Comparison of ENCODE assay signal across 22 cellular contexts in the genomic region with DNA sequence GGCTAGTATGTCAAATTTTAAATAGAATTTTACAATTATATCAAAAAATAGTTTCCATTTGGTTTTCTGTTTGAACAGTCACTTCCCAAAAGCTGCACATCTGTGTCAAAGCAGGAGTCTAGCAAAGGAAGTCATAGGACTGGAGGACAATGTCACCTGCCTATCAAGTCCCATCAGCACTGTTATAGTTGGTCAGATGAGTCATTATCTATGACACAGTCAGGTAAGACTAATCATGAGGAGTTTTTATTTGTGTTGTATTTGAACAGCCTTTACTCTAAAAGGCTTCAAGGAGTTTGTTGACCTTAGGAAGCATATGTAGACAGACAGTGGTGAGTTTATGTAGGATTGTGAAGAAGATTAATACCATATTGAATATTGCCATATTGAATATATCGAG.
DNase-seq lines count a peak whose midpoint lies in the region; ATAC-seq and TF ChIP-seq lines count a peak whose summit lies in the region.
"Had no signal": no experiment of that assay in that cellular context is flagged by ENCODE, and none has a peak within 500 bp of the region (broad histone marks: within the 10 kb centered on the region; RNA-seq: fewer than 3 reads in every experiment).

No MANE protein-coding gene starts in this region.

- no peak for TF ChIP-seq CTCF in Panc1 (IDR thresholded peaks at IDR 0.05)

- no peak overlapping the region for H3K4me3 Mint-ChIP-seq in stimulated activated naive CD8-positive, alpha-beta T cell treated with anti-CD3 and anti-CD28 coated beads, Interleukin-15, amount 100 ng/mL, for 72 hours
- H3K4me3 Mint-ChIP-seq in activated T-helper 2 cell treated with anti-CD3 and anti-CD28 coated beads, Interferon-gamma antibody, Interleukin-2, Interleukin-4, amounts not matched to agents 10 μg/mL and 5 μg/mL and 100 μg/mL, durations not matched to agents 14 hours and 24 hours and 36 hours (ENCODE audit: low read depth), result no peak overlapping the region
- H3K4me3 Mint-ChIP-seq: activated CD4-positive, alpha-beta memory T cell treated with anti-CD3 and anti-CD28 coated beads, Interleukin-2, amount 10 ng/mL, durations not matched to agents 7 days and 5 days; H9; naive thymus-derived CD4-positive, alpha-beta T cell; stimulated activated naive CD8-positive, alpha-beta T cell treated with anti-CD3 and anti-CD28 coated beads, Interleukin-15, Interleukin-2, amounts not matched to agents 100 ng/mL and 50 ng/mL, for 24 hours had no signal

- H3K27ac Mint-ChIP-seq in stimulated activated naive CD8-positive, alpha-beta T cell treated with anti-CD3 and anti-CD28 coated beads, Interleukin-15, amount 100 ng/mL, for 72 hours, result no peak overlapping the region
- no peak overlapping the region for H3K27ac Mint-ChIP-seq in activated T-helper 2 cell treated with anti-CD3 and anti-CD28 coated beads, Interferon-gamma antibody, Interleukin-2, Interleukin-4, amounts not matched to agents 10 μg/mL and 5 μg/mL and 100 μg/mL, durations not matched to agents 14 hours and 24 hours and 36 hours
- H3K27ac Mint-ChIP-seq: activated CD4-positive, alpha-beta memory T cell treated with anti-CD3 and anti-CD28 coated beads, Interleukin-2, amount 10 ng/mL, durations not matched to agents 7 days and 5 days; H9; naive thymus-derived CD4-positive, alpha-beta T cell; stimulated activated naive CD8-positive, alpha-beta T cell treated with anti-CD3 and anti-CD28 coated beads, Interleukin-15, Interleukin-2, amounts not matched to agents 100 ng/mL and 50 ng/mL, for 24 hours had no signal

- BruUV-seq in Panc1 (replicated peaks; lab: Mats Ljungman, UMichigan), result no TSS peak

- in situ Hi-C loops in Panc1 (cut with HindIII; ENCODE audit: low pct_unique_long_range_greater_than_20kb, low sequenced_read_pairs), result no loop called here

- DNase-seq in stimulated activated naive CD8-positive, alpha-beta T cell treated with anti-CD3 and anti-CD28 coated beads, Interleukin-15, amount 100 ng/mL, for 72 hours, result no peak
- no peak for DNase-seq in stimulated activated naive CD8-positive, alpha-beta T cell treated with anti-CD3 and anti-CD28 coated beads, Interleukin-15, Interleukin-2, amounts not matched to agents 100 U/mL and 50 U/mL, for 24 hours
- DNase-seq in Panc1 (ENCODE audit: low read depth, low spot score) (peak; percentile 53), epithelial cell of prostate (ENCODE audit: low read depth, low spot score) (peak; percentile 44), NCI-H187 treated with DMSO at 0.1 percent for 48 hours (lab: John Stamatoyannopoulos, UW) (no peak)
- DNase-seq in activated T-helper 2 cell treated with anti-CD3 and anti-CD28 coated beads, Interferon-gamma antibody, Interleukin-2, Interleukin-4, amounts not matched to agents 10 μg/mL and 5 μg/mL and 100 μg/mL, durations not matched to agents 14 hours and 24 hours and 36 hours (ENCODE audit: low spot score), result no peak
- DNase-seq in activated CD4-positive, alpha-beta T cell treated with anti-CD3 and anti-CD28 coated beads, Interleukin-2, amount 50 U/mL, for 1 hour, result no peak
- DNase-seq: activated CD4-positive, alpha-beta memory T cell treated with anti-CD3 and anti-CD28 coated beads, Interleukin-2, amount 10 ng/mL, durations not matched to agents 7 days and 5 days; adrenal gland; cortex of kidney; H9; heart left ventricle; Karpas-422; naive thymus-derived CD4-positive, alpha-beta T cell; NCI-H1092; NCI-H2029 treated with DMSO at 0.1 percent for 48 hours; NCI-H446 treated with DMSO at 0.1 percent for 48 hours; stimulated activated CD4-positive, alpha-beta T cell treated with anti-CD3 and anti-CD28 coated beads, Interleukin-4, amount 100 ng/mL, for 24 hours; T-helper 9 cell; tibial artery had no signal

- H3K4me3 ChIP-seq in Panc1 (ENCODE audit: low read depth in 2 of 2, low read length in 2 of 2), result no peak overlapping the region
- H3K4me3 ChIP-seq: adrenal gland, heart left ventricle, right atrium auricular region, tibial artery had no signal

- H3K27me3 Mint-ChIP-seq in stimulated activated naive CD8-positive, alpha-beta T cell treated with anti-CD3 and anti-CD28 coated beads, Interleukin-15, amount 100 ng/mL, for 72 hours, result no peaks in the 10 kb centered on the region
- no peaks in the 10 kb centered on the region for H3K27me3 Mint-ChIP-seq in activated T-helper 2 cell treated with anti-CD3 and anti-CD28 coated beads, Interferon-gamma antibody, Interleukin-2, Interleukin-4, amounts not matched to agents 10 μg/mL and 5 μg/mL and 100 μg/mL, durations not matched to agents 14 hours and 24 hours and 36 hours (ENCODE audit: low read depth)
- H3K27me3 Mint-ChIP-seq: activated CD4-positive, alpha-beta memory T cell treated with anti-CD3 and anti-CD28 coated beads, Interleukin-2, amount 10 ng/mL, durations not matched to agents 7 days and 5 days; naive thymus-derived CD4-positive, alpha-beta T cell; stimulated activated naive CD8-positive, alpha-beta T cell treated with anti-CD3 and anti-CD28 coated beads, Interleukin-15, Interleukin-2, amounts not matched to agents 100 ng/mL and 50 ng/mL, for 24 hours had no signal

- H3K4me1 ChIP-seq in Panc1 (ENCODE audit: control insufficient read depth, insufficient read depth, low read length), result no peaks in the 10 kb centered on the region
- H3K4me1 ChIP-seq: adrenal gland, heart left ventricle, right atrium auricular region, tibial artery had no signal

- CTCF ChIA-PET in Panc1 (lab: Charles Lee), result no interaction called here

- H3K9me3 Mint-ChIP-seq in stimulated activated naive CD8-positive, alpha-beta T cell treated with anti-CD3 and anti-CD28 coated beads, Interleukin-15, amount 100 ng/mL, for 72 hours, result no peaks in the 10 kb centered on the region
- H3K9me3 Mint-ChIP-seq in activated T-helper 2 cell treated with anti-CD3 and anti-CD28 coated beads, Interferon-gamma antibody, Interleukin-2, Interleukin-4, amounts not matched to agents 10 μg/mL and 5 μg/mL and 100 μg/mL, durations not matched to agents 14 hours and 24 hours and 36 hours, result no peaks in the 10 kb centered on the region
- H3K9me3 Mint-ChIP-seq: activated CD4-positive, alpha-beta memory T cell treated with anti-CD3 and anti-CD28 coated beads, Interleukin-2, amount 10 ng/mL, durations not matched to agents 7 days and 5 days; H9; naive thymus-derived CD4-positive, alpha-beta T cell; stimulated activated naive CD8-positive, alpha-beta T cell treated with anti-CD3 and anti-CD28 coated beads, Interleukin-15, Interleukin-2, amounts not matched to agents 100 ng/mL and 50 ng/mL, for 24 hours had no signal

- peak; percentile 79 for ATAC-seq in stimulated activated naive CD8-positive, alpha-beta T cell treated with anti-CD3 and anti-CD28 coated beads, Interleukin-15, amount 100 ng/mL, for 72 hours
- ATAC-seq in stimulated activated naive CD8-positive, alpha-beta T cell treated with anti-CD3 and anti-CD28 coated beads, Interleukin-15, Interleukin-2, amounts not matched to agents 100 U/mL and 50 U/mL, for 24 hours, result no peak
- 0 out of 2 replicates have a peak, but pooled peaks have one; percentile 56 for ATAC-seq in Panc1
- ATAC-seq: heart left ventricle; naive thymus-derived CD4-positive, alpha-beta T cell had no signal

- H3K9me3 ChIP-seq in Panc1 (ENCODE audit: control insufficient read depth, insufficient read depth, low read depth, low read length), result no peaks in the 10 kb centered on the region
- H3K9me3 ChIP-seq: adrenal gland, heart left ventricle, right atrium auricular region, tibial artery had no signal

- intact Hi-C loops in Panc1 (cut with micrococcal nuclease; ENCODE audit: unreplicated experiment), result no loop called here
- intact Hi-C loops in activated T-helper 2 cell treated with anti-CD3 and anti-CD28 coated beads, Interferon-gamma antibody, Interleukin-2, Interleukin-4, amounts not matched to agents 10 μg/mL and 5 μg/mL and 100 μg/mL, durations not matched to agents 14 hours and 24 hours and 36 hours (cut with micrococcal nuclease), result no loop called here

- no peaks in the 10 kb centered on the region for H3K4me1 Mint-ChIP-seq in stimulated activated naive CD8-positive, alpha-beta T cell treated with anti-CD3 and anti-CD28 coated beads, Interleukin-15, amount 100 ng/mL, for 72 hours
- H3K4me1 Mint-ChIP-seq in activated T-helper 2 cell treated with anti-CD3 and anti-CD28 coated beads, Interferon-gamma antibody, Interleukin-2, Interleukin-4, amounts not matched to agents 10 μg/mL and 5 μg/mL and 100 μg/mL, durations not matched to agents 14 hours and 24 hours and 36 hours (ENCODE audit: low read depth), result no peaks in the 10 kb centered on the region
- H3K4me1 Mint-ChIP-seq: activated CD4-positive, alpha-beta memory T cell treated with anti-CD3 and anti-CD28 coated beads, Interleukin-2, amount 10 ng/mL, durations not matched to agents 7 days and 5 days; H9; naive thymus-derived CD4-positive, alpha-beta T cell had no signal

- H3K36me3 ChIP-seq in Panc1 (ENCODE audit: control insufficient read depth, insufficient read depth, low read length), result peaks cover 26% of the 10 kb centered on the region

- no peaks in the 10 kb centered on the region for H3K27me3 ChIP-seq in Panc1 (ENCODE audit: control insufficient read depth, insufficient read depth, low read length)
- H3K27me3 ChIP-seq: adrenal gland, heart left ventricle, right atrium auricular region, tibial artery had no signal

- no peak overlapping the region for H3K27ac ChIP-seq in Panc1 (ENCODE audit: low read length)
- H3K27ac ChIP-seq in epithelial cell of prostate, result peak overlapping the region; percentile 6
- H3K27ac ChIP-seq: adrenal gland, heart left ventricle, right atrium auricular region, tibial artery had no signal

- POLR2A ChIA-PET in Panc1 (lab: Charles Lee), result no interaction called here

- peaks cover 31% of the 10 kb centered on the region for H3K36me3 Mint-ChIP-seq in activated T-helper 2 cell treated with anti-CD3 and anti-CD28 coated beads, Interferon-gamma antibody, Interleukin-2, Interleukin-4, amounts not matched to agents 10 μg/mL and 5 μg/mL and 100 μg/mL, durations not matched to agents 14 hours and 24 hours and 36 hours (ENCODE audit: low read depth)

Comparison
In these comparisons a context has a peak if more than half of its experiments do, and no peak if none do; other contexts are left out.
1. DNase-seq: peak in Panc1 (single experiment) and epithelial cell of prostate (single experiment); none in stimulated activated naive CD8-positive, alpha-beta T cell treated with anti-CD3 and anti-CD28 coated beads, Interleukin-15, amount 100 ng/mL, for 72 hours (0 of 2), stimulated activated naive CD8-positive, alpha-beta T cell treated with anti-CD3 and anti-CD28 coated beads, Interleukin-15, Interleukin-2, amounts not matched to agents 100 U/mL and 50 U/mL, for 24 hours (single experiment), NCI-H187 treated with DMSO at 0.1 percent for 48 hours (single experiment), activated T-helper 2 cell treated with anti-CD3 and anti-CD28 coated beads, Interferon-gamma antibody, Interleukin-2, Interleukin-4, amounts not matched to agents 10 μg/mL and 5 μg/mL and 100 μg/mL, durations not matched to agents 14 hours and 24 hours and 36 hours (single experiment) and activated CD4-positive, alpha-beta T cell treated with anti-CD3 and anti-CD28 coated beads, Interleukin-2, amount 50 U/mL, for 1 hour (single experiment).